23 cellular contexts compared by ENCODE assay signal in the genomic region with DNA sequence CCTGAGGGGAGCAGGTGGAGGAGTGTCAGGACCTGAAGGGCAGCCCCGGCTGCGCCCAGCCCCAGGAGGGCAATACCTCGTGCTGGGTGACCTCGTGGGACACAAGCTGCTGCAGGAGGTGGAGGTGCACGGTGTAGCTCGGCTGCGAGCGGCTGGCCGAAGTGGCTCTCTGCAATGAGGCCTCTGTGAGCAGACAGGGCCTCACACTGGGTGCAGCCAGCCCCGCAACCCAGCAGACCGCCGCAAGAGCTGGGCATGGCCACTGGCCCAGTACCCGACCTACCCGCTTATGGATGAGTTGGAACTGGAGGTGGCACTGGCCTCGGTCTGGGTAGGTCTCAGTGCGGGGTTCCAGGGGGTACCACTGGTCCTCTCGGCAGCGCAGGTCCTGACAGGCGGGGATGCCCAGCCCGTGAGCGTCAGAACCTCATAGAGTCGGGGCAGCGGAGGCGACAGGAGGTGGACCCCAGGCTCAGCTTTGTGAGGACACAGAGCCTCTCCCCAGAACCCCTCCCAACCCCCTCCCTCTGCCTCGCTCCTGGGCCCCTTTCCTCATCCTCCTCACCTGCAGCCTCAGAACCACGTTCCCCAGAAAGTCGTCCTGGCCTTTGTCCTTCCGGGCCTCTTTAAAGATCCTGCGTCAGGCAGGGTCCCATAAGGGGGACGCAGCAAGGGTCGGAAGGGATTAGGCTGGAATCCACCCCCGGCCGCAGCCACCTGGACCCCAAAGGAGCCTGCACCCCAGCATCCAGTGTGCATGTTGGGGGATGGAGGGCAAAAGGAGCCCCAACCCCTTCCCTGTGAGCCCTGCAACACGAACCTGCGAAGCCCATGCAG. TPM values are rescaled to one million over a fixed set of nuclear protein-coding genes. Genes with fewer than 3 reads are reported as not detected.
DNase-seq lines count a peak whose midpoint lies in the region; ATAC-seq, FAIRE-seq and TF ChIP-seq lines count a peak whose summit lies in the region.
"Had no signal": no experiment of that assay in that cellular context is flagged by ENCODE, and none has a peak within 500 bp of the region (broad histone marks: within the 10 kb centered on the region; RNA-seq: fewer than 3 reads in every experiment).

No MANE protein-coding gene starts in this region.

- no peak overlapping the region for H3K23ac ChIP-seq in IMR-90 (ENCODE audit: low read depth, low read length)

- H3K27ac ChIP-seq in IMR-90 (ENCODE audit: insufficient read depth, low read length), result no peak overlapping the region
- peak overlapping the region; percentile 92 for H3K27ac ChIP-seq in RWPE1
- H3K27ac ChIP-seq in sigmoid colon, result no peak overlapping the region
- H3K27ac ChIP-seq in small intestine (ENCODE audit: low read depth in 1 of 2, low read length in 1 of 2), result no peak overlapping the region
- H3K27ac ChIP-seq: HL-60, Peyer's patch had no signal

- no peak overlapping the region for H3K18ac ChIP-seq in IMR-90 (ENCODE audit: low read depth, low read length)

- H2AK5ac ChIP-seq in IMR-90 (ENCODE audit: low read depth, low read length), result peak overlapping the region; percentile 24; the same call in 1 of the 2 replicates

- H4K91ac ChIP-seq in IMR-90 (ENCODE audit: insufficient read depth, low read depth, low read length), result no peak overlapping the region

- no peaks in the 10 kb centered on the region for H4K20me1 ChIP-seq in IMR-90 (ENCODE audit: insufficient read depth, low read length)

- no peak for DNase-seq in IMR-90
- DNase-seq in RWPE1 (ENCODE audit: low spot score), result no peak
- peak; percentile 10 for DNase-seq in glutamatergic neuron
- peak; percentile 64 for DNase-seq in sigmoid colon
- no peak for DNase-seq in inferior parietal cortex (ENCODE audit: extremely low spot score)
- DNase-seq in mucosa of descending colon, result no peak
- DNase-seq in small intestine, result no peak
- DNase-seq: ACHN, DMS79 treated with DMSO at 0.1 percent for 48 hours, Kasumi-1, MM.1S, NCI-H1092, NCI-H146, NCI-H2029 treated with DMSO at 0.1 percent for 48 hours, NCI-H2171, NCI-H446 treated with DMSO at 0.1 percent for 48 hours, NCI-H69, Peyer's patch, Right ventricle myocardium superior had no signal

- H3K27ac Mint-ChIP-seq in glutamatergic neuron (ENCODE audit: unreplicated experiment), result no peak overlapping the region

- TF ChIP-seq POLR2A in IMR-90 (IDR thresholded peaks at IDR 0.05; ENCODE audit: low read depth, low read length) (no peak), sigmoid colon (IDR thresholded peaks at IDR 0.05) (no peak)

- H3K56ac ChIP-seq in IMR-90 (ENCODE audit: extremely low read depth, insufficient read depth, low read length), result no peak overlapping the region

- no peak overlapping the region for H2AK9ac ChIP-seq in IMR-90 (replicated peaks; ENCODE audit: low read depth, low read length, poor library complexity)

- H2BK20ac ChIP-seq in IMR-90 (ENCODE audit: low read depth, low read length), result no peak overlapping the region

- H3K36me3 Mint-ChIP-seq in glutamatergic neuron (ENCODE audit: unreplicated experiment), result no peaks in the 10 kb centered on the region

- H4K8ac ChIP-seq in IMR-90 (ENCODE audit: low read depth in 2 of 2, low read length in 2 of 2), result no peak overlapping the region

- H2BK5ac ChIP-seq in IMR-90 (ENCODE audit: low read depth, low read length, poor library complexity, severe bottlenecking), result no peak overlapping the region

- H3K79me1 ChIP-seq in IMR-90 (ENCODE audit: low read depth in 1 of 2, low read length in 2 of 2), result no peaks in the 10 kb centered on the region

- H3K36me3 ChIP-seq in IMR-90 (ENCODE audit: control insufficient read depth, insufficient read depth, low read length) (no peaks in the 10 kb centered on the region), sigmoid colon (peaks cover 0 to 26% (median 0%) of the 10 kb centered on the region in 4 donors), mucosa of descending colon (ENCODE audit: low read depth) (no peaks in the 10 kb centered on the region), small intestine (ENCODE audit: control insufficient read depth in 2 of 2, insufficient read depth in 2 of 2, low read length in 2 of 2) (peaks cover 0 to 5% of the 10 kb centered on the region in 2 donors)

- TF ChIP-seq RAD21 in IMR-90 (IDR thresholded peaks at IDR 0.05; ENCODE audit: low read length), result no peak

- no peak overlapping the region for H2AFZ ChIP-seq in IMR-90 (replicated peaks; ENCODE audit: low read length, poor library complexity)

- H2BK15ac ChIP-seq in IMR-90 (ENCODE audit: low read depth, low read length), result no peak overlapping the region

- peaks cover 2% of the 10 kb centered on the region for H3K9me3 Mint-ChIP-seq in glutamatergic neuron (ENCODE audit: unreplicated experiment)
- H3K9me3 Mint-ChIP-seq: CD14-positive monocyte, IgD-negative memory B cell had no signal

- H3K4me3 ChIP-seq in IMR-90 (ENCODE audit: insufficient read depth, low read depth, low read length) (no peak overlapping the region), sigmoid colon (no peak overlapping the region), mucosa of descending colon (no peak overlapping the region), small intestine (ENCODE audit: low read depth in 1 of 2, low read length in 2 of 2) (no peak overlapping the region)
- H3K4me3 ChIP-seq: Peyer's patch had no signal

- no peak overlapping the region for H3K14ac ChIP-seq in IMR-90 (replicated peaks; ENCODE audit: low read depth, low read length)

- POLR2A ChIA-PET in IMR-90 (lab: Charles Lee; ENCODE audit: unreplicated experiment), result interaction anchor here (0.6 kb wide), 1 partner anchor 40 kb away, joined by 3 read pairs; no protein-coding TSS in a partner anchor
- POLR2A ChIA-PET in RWPE1 (lab: Yijun Ruan, JAX; ENCODE audit: low non-redundant PET), result no interaction called here

- TF ChIP-seq EP300 in sigmoid colon (IDR thresholded peaks at IDR 0.05), result no peak

- H3K27me3 Mint-ChIP-seq in glutamatergic neuron (ENCODE audit: unreplicated experiment), result peaks cover 2% of the 10 kb centered on the region
- H3K27me3 Mint-ChIP-seq: IgD-negative memory B cell had no signal

- no peak overlapping the region for H2BK120ac ChIP-seq in IMR-90 (ENCODE audit: low read depth, low read length)

- dilution Hi-C loops in IMR-90 (cut with HindIII; ENCODE audit: low sequenced_read_pairs, unreplicated experiment), result no loop called here

- BruUV-seq in IMR-90 (replicated peaks; lab: Mats Ljungman, UMichigan), result no TSS peak

- CTCF ChIA-PET in IMR-90 (lab: Yijun Ruan, JAX), result interaction anchor here (0.8 kb wide), 1 partner anchor 57 kb away, joined by 3 read pairs; no protein-coding TSS in a partner anchor
- CTCF ChIA-PET in RWPE1 (lab: Yijun Ruan, JAX), result interaction anchor here (0.5 to 0.6 kb wide), 2 partner anchors 15 to 58 kb away, joined by 3 to 4 read pairs; no protein-coding TSS in a partner anchor

- in situ Hi-C loops in IMR-90 (cut with MboI; ENCODE audit: low sequenced_read_pairs), result no loop called here

- H4K5ac ChIP-seq in IMR-90 (ENCODE audit: low read depth, low read length), result no peak overlapping the region

- no peaks in the 10 kb centered on the region for H3K9me3 ChIP-seq in IMR-90 (ENCODE audit: control insufficient read depth, insufficient read depth, low read length)
- H3K9me3 ChIP-seq in sigmoid colon, result no peaks in the 10 kb centered on the region
- H3K9me3 ChIP-seq in mucosa of descending colon, result no peaks in the 10 kb centered on the region
- no peaks in the 10 kb centered on the region for H3K9me3 ChIP-seq in small intestine (ENCODE audit: control insufficient read depth, low read depth)
- H3K9me3 ChIP-seq: Peyer's patch had no signal

- TF ChIP-seq CTCF in IMR-90 (conservative IDR thresholded peaks at IDR 0.05; ENCODE audit: low read depth, low read length), result no peak
- no peak for TF ChIP-seq CTCF in RWPE1 (conservative IDR thresholded peaks at IDR 0.05; ENCODE audit: low read depth)
- TF ChIP-seq CTCF in glutamatergic neuron (IDR thresholded peaks at IDR 0.05; ENCODE audit: partially characterized antibody, unreplicated experiment), result no peak
- no peak for TF ChIP-seq CTCF in sigmoid colon (IDR thresholded peaks at IDR 0.05)
- no peak for TF ChIP-seq CTCF in mucosa of descending colon (IDR thresholded peaks at IDR 0.05)

- H3K4me1 ChIP-seq in IMR-90 (ENCODE audit: control insufficient read depth, insufficient read depth, low read length) (peaks cover 4% of the 10 kb centered on the region), sigmoid colon (peaks cover 0 to 17% (median 15%) of the 10 kb centered on the region in 4 donors), mucosa of descending colon (ENCODE audit: low read depth) (peaks cover 9% of the 10 kb centered on the region), small intestine (ENCODE audit: control insufficient read depth in 2 of 2, insufficient read depth in 1 of 2, low read depth in 1 of 2, low read length in 1 of 2) (peaks cover 0 to under 1% of the 10 kb centered on the region in 2 donors)

- intact Hi-C loops in IMR-90 (cut with micrococcal nuclease) (no loop called here), sigmoid colon (cut with DNase I) (no loop called here), mucosa of descending colon (cut with DNase I, micrococcal nuclease) (no loop called here)

- no peak overlapping the region for H3K4ac ChIP-seq in IMR-90 (ENCODE audit: low read depth, low read length)

- FAIRE-seq in small intestine (lab: Jason Lieb, UNC), result no peak
- FAIRE-seq: H54 had no signal

- WGBS in IMR-90 (ENCODE audit: extremely low coverage in 2 of 2, insufficient read length in 1 of 2), 2 experiments, result 82% methylated on average over 18 of the region's 35 CpGs; no CpG with 5 or more reads in 1 of the 2 experiments
- WGBS in sigmoid colon, 2 donors, result 88 to 94% methylated on average over 35 of the region's 35 CpGs
- 85 to 92% (median 86%) methylated on average over 30 to 35 of the region's 35 CpGs for WGBS in small intestine, 3 donors

- peaks cover 2% of the 10 kb centered on the region for H3K4me1 Mint-ChIP-seq in glutamatergic neuron (ENCODE audit: low read depth, unreplicated experiment)

- H3K4me3 Mint-ChIP-seq in glutamatergic neuron (ENCODE audit: unreplicated experiment), result no peak overlapping the region
- H3K4me3 Mint-ChIP-seq: CD14-positive monocyte had no signal

- no peak overlapping the region for H3K4me2 ChIP-seq in IMR-90 (ENCODE audit: low read depth, low read length)

- no peak overlapping the region for H3K9ac ChIP-seq in IMR-90 (ENCODE audit: low read depth, low read length)

- 0 out of 2 replicates have a peak, but pooled peaks cover 4% of the 10 kb centered on the region for H3K9me1 ChIP-seq in IMR-90 (ENCODE audit: insufficient read depth, low read length)

- H3K27me3 ChIP-seq in IMR-90 (ENCODE audit: control insufficient read depth, insufficient read depth, low read length) (no peaks in the 10 kb centered on the region; the same call in 1 of the 2 replicates), sigmoid colon (no peaks in the 10 kb centered on the region), small intestine (ENCODE audit: control insufficient read depth in 2 of 2, insufficient read depth in 2 of 2, low read length in 2 of 2) (no peaks in the 10 kb centered on the region)
- H3K27me3 ChIP-seq: Peyer's patch had no signal

- ATAC-seq in IMR-90 (ENCODE audit: low read depth) (no peak), mucosa of descending colon (no peak)

RNA-seq across cellular contexts. Expression of a gene that starts 4.0 kb away (rescaled TPM):
- total RNA-seq in IMR-90 (2012; rRNA removed) (under 0.01 TPM in 1 of 2 replicates, not detected in the other), glutamatergic neuron (ENCODE audit: unreplicated experiment) (2.4 TPM), sigmoid colon (10 to 100 TPM in 2 of 4 donors, 1 to 10 TPM in 2; 4.3 to 11.4 (median 9.6) TPM), mucosa of descending colon (10 to 100 TPM; 18.4 to 40.2 (median 23.0) TPM)
- polyA plus RNA-seq in IMR-90 (2012; rRNA removed) (0.31 and 0.52 TPM in 2 replicates), sigmoid colon (10 to 100 TPM in 2 of 3 donors, 1 to 10 TPM in 1; 6.0 to 61.9 (median 17.1) TPM), small intestine (10 to 100 TPM in 2 of 3 donors, 1 to 10 TPM in 1; 9.8 to 40.3 (median 15.3) TPM)
- 0.14 and 1.0 TPM in 2 replicates for polyA plus RNA-seq in IMR-90 (2012; cell fraction: cytosol; rRNA removed)
- polyA plus RNA-seq in IMR-90 (2012; cell fraction: nucleus; rRNA removed; ENCODE audit: low replicate concordance), result 2.1 and 4.2 TPM in 2 replicates

RNA-seq across cellular contexts. Expression of a gene that starts 15.0 kb away (rescaled TPM):
- total RNA-seq in IMR-90 (2012; rRNA removed) (7.8 and 9.0 TPM in 2 replicates), glutamatergic neuron (ENCODE audit: unreplicated experiment) (111 TPM), sigmoid colon (10 to 100 TPM; 44.2 to 73.1 (median 56.9) TPM), mucosa of descending colon (100 to 1,000 TPM in 1 of 3 donors, 10 to 100 TPM in 2; 99.1 to 114 (median 99.8) TPM)
- polyA plus RNA-seq in IMR-90 (2012; rRNA removed) (35.5 and 36.7 TPM in 2 replicates), sigmoid colon (100 to 1,000 TPM in 1 of 3 donors, 10 to 100 TPM in 2; 87.1 to 110 (median 91.3) TPM), small intestine (100 to 1,000 TPM in 1 of 3 donors, 10 to 100 TPM in 2; 68.4 to 121 (median 82.7) TPM)
- polyA plus RNA-seq in IMR-90 (2012; cell fraction: cytosol; rRNA removed), result 28.5 and 41.3 TPM in 2 replicates
- 54.3 and 84.4 TPM in 2 replicates for polyA plus RNA-seq in IMR-90 (2012; cell fraction: nucleus; rRNA removed; ENCODE audit: low replicate concordance)

RNA-seq across cellular contexts. Expression of a gene that starts 38.2 kb away (rescaled TPM):
- total RNA-seq in IMR-90 (2012; rRNA removed), result 1.4 TPM in 2 replicates
- polyA plus RNA-seq in IMR-90 (2012; rRNA removed), result 7.2 and 7.5 TPM in 2 replicates
- polyA plus RNA-seq in IMR-90 (2012; cell fraction: cytosol; rRNA removed), result 5.0 and 7.5 TPM in 2 replicates
- polyA plus RNA-seq in IMR-90 (2012; cell fraction: nucleus; rRNA removed; ENCODE audit: low replicate concordance), result 9.3 and 15.7 TPM in 2 replicates
- total RNA-seq in glutamatergic neuron (ENCODE audit: unreplicated experiment), result 2.1 TPM
- total RNA-seq in sigmoid colon, result 10 to 100 TPM; 27.8 to 40.9 (median 37.2) TPM
- polyA plus RNA-seq in sigmoid colon, result 10 to 100 TPM; 28.7 to 41.0 (median 39.0) TPM
- 10 to 100 TPM; 44.5 to 77.4 (median 53.4) TPM for total RNA-seq in mucosa of descending colon
- 10 to 100 TPM; 24.9 to 63.3 (median 62.7) TPM for polyA plus RNA-seq in small intestine
- polyA plus RNA-seq: CD14-positive monocyte had no signal

RNA-seq across cellular contexts. Expression of a gene that starts 55.6 kb away (rescaled TPM):
- total RNA-seq in IMR-90 (2012; rRNA removed) (15.4 and 15.8 TPM in 2 replicates), glutamatergic neuron (ENCODE audit: unreplicated experiment) (65.5 TPM), sigmoid colon (10 to 100 TPM; 18.9 to 29.6 (median 26.4) TPM), mucosa of descending colon (10 to 100 TPM; 24.5 to 27.5 (median 25.7) TPM)
- polyA plus RNA-seq in IMR-90 (2012; rRNA removed) (16.9 and 17.3 TPM in 2 replicates), sigmoid colon (10 to 100 TPM; 12.7 to 24.4 (median 16.8) TPM), small intestine (10 to 100 TPM in 2 of 3 donors, 1 to 10 TPM in 1; 8.9 to 20.0 (median 12.7) TPM)
- 14.3 and 21.3 TPM in 2 replicates for polyA plus RNA-seq in IMR-90 (2012; cell fraction: cytosol; rRNA removed)
- polyA plus RNA-seq in IMR-90 (2012; cell fraction: nucleus; rRNA removed; ENCODE audit: low replicate concordance), result 35.1 and 41.8 TPM in 2 replicates

RNA-seq across cellular contexts. Expression of a gene that starts 56.6 kb away (rescaled TPM):
- total RNA-seq in IMR-90 (2012; rRNA removed) (7.9 and 8.1 TPM in 2 replicates), glutamatergic neuron (ENCODE audit: unreplicated experiment) (24.3 TPM), sigmoid colon (10 to 100 TPM; 22.4 to 27.5 (median 25.1) TPM), mucosa of descending colon (10 to 100 TPM; 13.7 to 23.8 (median 15.4) TPM)
- polyA plus RNA-seq in IMR-90 (2012; rRNA removed) (10.6 and 10.8 TPM in 2 replicates), sigmoid colon (10 to 100 TPM in 2 of 3 donors, 1 to 10 TPM in 1; 7.2 to 19.1 (median 10.2) TPM), small intestine (10 to 100 TPM in 1 of 3 donors, 1 to 10 TPM in 2; 6.5 to 15.9 (median 6.7) TPM)
- polyA plus RNA-seq in IMR-90 (2012; cell fraction: cytosol; rRNA removed), result 5.7 and 8.8 TPM in 2 replicates
- 17.0 and 21.9 TPM in 2 replicates for polyA plus RNA-seq in IMR-90 (2012; cell fraction: nucleus; rRNA removed; ENCODE audit: low replicate concordance)

Comparison
In these comparisons a context has a peak if more than half of its experiments do, and no peak if none do; other contexts are left out.
1. DNase-seq: peak in glutamatergic neuron (single experiment) and sigmoid colon (single experiment); none in IMR-90 (single experiment), RWPE1 (single experiment), inferior parietal cortex (single experiment), mucosa of descending colon (0 of 3) and small intestine (single experiment).